9 cellular contexts compared by ENCODE assay signal in genomic region chr11:63553759-63554158, GRCh38. TPM values are rescaled to one million over a fixed set of nuclear protein-coding genes. Genes with fewer than 3 reads are reported as not detected.
DNase-seq lines count a peak whose midpoint lies in the region; ATAC-seq, FAIRE-seq and TF ChIP-seq lines count a peak whose summit lies in the region.
"Had no signal": no experiment of that assay in that cellular context is flagged by ENCODE, and none has a peak within 500 bp of the region (broad histone marks: within the 10 kb centered on the region; RNA-seq: fewer than 3 reads in every experiment).

No MANE protein-coding gene starts in this region.

- H3K27ac Mint-ChIP-seq in H9: peak overlapping the region in 1 of 3 experiments; percentile 79; a peak in 1 of 7 replicates
- peak overlapping the region; percentile 99 for H3K27ac Mint-ChIP-seq in T-cell

- H4K20me1 ChIP-seq in H9 (ENCODE audit: control insufficient read depth, insufficient read depth, insufficient read length) (no peaks in the 10 kb centered on the region), H1 (replicated peaks in 1 of 2; ENCODE audit: control insufficient read depth in 1 of 2, insufficient read depth in 2 of 2, low read length in 2 of 2) (no peaks in the 10 kb centered on the region)

- H3K4me1 Mint-ChIP-seq in H9: peaks cover 36 to 41% of the 10 kb centered on the region in 2 experiments
- H3K4me1 Mint-ChIP-seq in T-cell: peaks cover 63 to 68% (median 66%) of the 10 kb centered on the region in 3 donors

- DNase-seq in GM10266 (ENCODE audit: extremely low spot score) (peak; percentile 67), H9 (peak; percentile 29), T-cell (peak in 33 of 34 experiments; percentile 33 to 83 (median 60)), H1 (ENCODE audit: low read depth in 1 of 2, low spot score in 2 of 2) (no peak), prostate gland (ENCODE audit: low spot score) (no peak), H4 (ENCODE audit: low spot score) (no peak), NCI-H2171 (lab: John Stamatoyannopoulos, UW) (no peak), NCI-H2081 (lab: John Stamatoyannopoulos, UW) (no peak)

- CTCF ChIA-PET in T-cell (lab: Charles Lee) (no interaction called here), H1 (lab: Charles Lee; ENCODE audit: partially characterized antibody) (interaction anchor here (1.2 to 1.7 kb wide), 3 partner anchors 13 to 511 kb away, joined by 3 to 6 read pairs (median 4); no protein-coding TSS in a partner anchor)

- H3K27me3 ChIP-seq in H9 (ENCODE audit: insufficient read depth, low read length) (no peaks in the 10 kb centered on the region), H1 (replicated peaks in 1 of 4; ENCODE audit: control insufficient read depth in 3 of 4, extremely low read depth in 1 of 4, insufficient read depth in 3 of 4, low read length in 3 of 4) (no peaks in the 10 kb centered on the region), prostate gland (replicated peaks; ENCODE audit: insufficient read depth) (no peaks in the 10 kb centered on the region)

- H3K79me1 ChIP-seq in H9 (ENCODE audit: insufficient read depth, low read depth, low read length, poor library complexity, severe bottlenecking) (no peaks in the 10 kb centered on the region), H1 (ENCODE audit: low read depth, low read length) (no peaks in the 10 kb centered on the region)

- no peak overlapping the region for H3K18ac ChIP-seq in H9 (ENCODE audit: insufficient read length, low read depth, low read length)
- H3K18ac ChIP-seq in H1 (ENCODE audit: extremely low read depth, low read length): 0 out of 2 replicates have a peak overlapping the region, but pooled peaks have one; percentile 13

- H3K36me3 ChIP-seq in H1 (ENCODE audit: control insufficient read depth in 2 of 4, insufficient read depth in 4 of 4, low read length in 3 of 4) (no peaks in the 10 kb centered on the region), prostate gland (no peaks in the 10 kb centered on the region)

- no peak overlapping the region for H2BK15ac ChIP-seq in H9 (ENCODE audit: low read depth, low read length)
- no peak overlapping the region for H2BK15ac ChIP-seq in H1 (ENCODE audit: low read length)

- no peak overlapping the region for H2AFZ ChIP-seq in H9 (ENCODE audit: low read length)
- no peak overlapping the region for H2AFZ ChIP-seq in H1 (ENCODE audit: low read length)

- POLR2A ChIA-PET in T-cell (lab: Charles Lee): interaction anchor here in 1 of 2 donors (0.9 to 1.0 kb wide), 2 partner anchors 17 to 22 kb away, joined by 3 to 4 read pairs; partner anchors contain the start of gene PLAAT4
- POLR2A ChIA-PET in H1 (lab: Charles Lee; ENCODE audit: partially characterized antibody): interaction anchor here (0.6 to 3.5 kb wide), 6 partner anchors 9 to 277 kb away, joined by 3 to 12 read pairs (median 4); partner anchors contain the start of genes PLAAT2 and PLAAT4

- peak; percentile 78 to 89 (median 86) for ATAC-seq in T-cell (replicated peaks in 1 of 4)

- no peak overlapping the region for H3K4ac ChIP-seq in H9 (ENCODE audit: low read depth, low read length)
- H3K4ac ChIP-seq in H1 (replicated peaks; ENCODE audit: insufficient read length, low read depth, low read length): no peak overlapping the region

- H2BK20ac ChIP-seq in H9 (ENCODE audit: low read depth, low read length, poor library complexity, severe bottlenecking) (no peak overlapping the region), H1 (ENCODE audit: low read length) (no peak overlapping the region)

- intact Hi-C loops in prostate gland (cut with DNase I): no loop called here

- peaks cover 3 to 4% of the 10 kb centered on the region in 2 experiments; a peak in 2 of 5 replicates for H3K9me3 Mint-ChIP-seq in H9
- no peaks in the 10 kb centered on the region for H3K9me3 Mint-ChIP-seq in T-cell

- no peak for FAIRE-seq in H1 (lab: Jason Lieb, UNC)

- no peak overlapping the region for H4K8ac ChIP-seq in H9 (replicated peaks; ENCODE audit: insufficient read length, low read depth, low read length)
- H4K8ac ChIP-seq in H1 (ENCODE audit: extremely low read depth, insufficient read depth, low read length): no peak overlapping the region

- H2BK5ac ChIP-seq in H9 (ENCODE audit: insufficient read length, low read length) (no peak overlapping the region), H1 (ENCODE audit: low read depth, low read length) (no peak overlapping the region)

- H3K27ac ChIP-seq in H9 (ENCODE audit: insufficient read length, low read depth, low read length): no peak overlapping the region
- H3K27ac ChIP-seq in H1 (ENCODE audit: low read depth, low read length): no peak overlapping the region
- H3K27ac ChIP-seq in prostate gland: no peak overlapping the region

- H3K9me3 ChIP-seq in H9 (ENCODE audit: control insufficient read depth, low read depth, low read length) (no peaks in the 10 kb centered on the region), H1 (ENCODE audit: insufficient read depth in 2 of 2, low read depth in 1 of 2, low read length in 1 of 2) (no peaks in the 10 kb centered on the region; a peak in 1 of 4 replicates), prostate gland (no peaks in the 10 kb centered on the region)

- H4K91ac ChIP-seq in H9 (ENCODE audit: insufficient read length, low read depth, low read length) (no peak overlapping the region), H1 (replicated peaks; ENCODE audit: insufficient read length, low read length) (no peak overlapping the region)

- H3K4me1 ChIP-seq in H9 (ENCODE audit: insufficient read depth, low read length) (0 out of 2 replicates have a peak, but pooled peaks cover 4% of the 10 kb centered on the region), H1 (replicated peaks in 1 of 4; ENCODE audit: control insufficient read depth in 3 of 4, insufficient read depth in 4 of 4, low read length in 3 of 4) (peaks cover 0 to 6% (median 2%) of the 10 kb centered on the region in 4 experiments; a peak in 3 of 7 replicates), prostate gland (replicated peaks) (no peaks in the 10 kb centered on the region)

- H3K27me3 Mint-ChIP-seq in H9 (ENCODE audit: low read depth) (no peaks in the 10 kb centered on the region; the same call in 1 of the 2 replicates), T-cell (no peaks in the 10 kb centered on the region)

- TF ChIP-seq POLR2A in H1 (IDR thresholded peaks at IDR 0.05; ENCODE audit: control extremely low read depth in 1 of 2, low read depth in 2 of 2, low read length in 2 of 2) (no peak), prostate gland (IDR thresholded peaks at IDR 0.05) (no peak)

- peaks cover 0 to 6% (median 0%) of the 10 kb centered on the region in 3 experiments; a peak in 4 of 7 replicates for H3K36me3 Mint-ChIP-seq in H9 (ENCODE audit: insufficient read depth in 1 of 3, low read depth in 3 of 3)
- no peaks in the 10 kb centered on the region for H3K36me3 Mint-ChIP-seq in T-cell

- H2AK5ac ChIP-seq in H9 (ENCODE audit: insufficient read length, low read length) (no peak overlapping the region), H1 (ENCODE audit: low read depth, low read length) (no peak overlapping the region)

- H3K56ac ChIP-seq in H9 (ENCODE audit: insufficient read length, low read depth, low read length) (no peak overlapping the region), H1 (replicated peaks; ENCODE audit: insufficient read length, low read depth, low read length) (no peak overlapping the region)

- no peak overlapping the region for H3K4me3 ChIP-seq in H1 (ENCODE audit: extremely low read depth in 1 of 4, insufficient read depth in 2 of 4, low read depth in 3 of 4, low read length in 4 of 4)
- no peak overlapping the region for H3K4me3 ChIP-seq in prostate gland

- H4K5ac ChIP-seq in H9 (ENCODE audit: insufficient read length, low read depth, low read length) (no peak overlapping the region), H1 (ENCODE audit: insufficient read length, low read depth, low read length) (no peak overlapping the region)

- H2BK12ac ChIP-seq in H9 (ENCODE audit: insufficient read length, low read depth, low read length) (no peak overlapping the region), H1 (ENCODE audit: low read depth, low read length) (no peak overlapping the region)

- H3K79me2 ChIP-seq in H9 (ENCODE audit: insufficient read depth, low read length) (no peaks in the 10 kb centered on the region), H1 (ENCODE audit: control insufficient read depth in 1 of 2, insufficient read depth in 2 of 2, low read length in 2 of 2) (no peaks in the 10 kb centered on the region)

- no peak overlapping the region for H3T11ph ChIP-seq in H9 (ENCODE audit: low read length)

- H3K23ac ChIP-seq in H9 (ENCODE audit: insufficient read length, low read depth, low read length) (no peak overlapping the region), H1 (ENCODE audit: insufficient read length) (no peak overlapping the region)

- H3K9ac ChIP-seq in H9 (ENCODE audit: extremely low read depth, insufficient read length, low read length) (no peak overlapping the region), H1 (replicated peaks in 1 of 4; ENCODE audit: extremely low read depth in 1 of 4, low read depth in 3 of 4, low read length in 3 of 4) (no peak overlapping the region)

- H3K4me2 ChIP-seq in H9 (ENCODE audit: insufficient read depth, insufficient read length, low read length) (no peak overlapping the region), H1 (ENCODE audit: insufficient read depth in 1 of 2, low read depth in 2 of 2, low read length in 2 of 2) (no peak overlapping the region)

- H3K14ac ChIP-seq in H9 (ENCODE audit: insufficient read depth, low read length) (no peak overlapping the region), H1 (ENCODE audit: insufficient read length) (no peak overlapping the region)

- no peak for TF ChIP-seq EP300 in H1 (IDR thresholded peaks at IDR 0.05; ENCODE audit: borderline replicate concordance in 1 of 2, low read depth in 2 of 2, low read length in 2 of 2)

- H3K23me2 ChIP-seq in H9 (ENCODE audit: insufficient read length, low read depth, low read length, poor library complexity, severe bottlenecking): no peaks in the 10 kb centered on the region
- H3K23me2 ChIP-seq in H1 (ENCODE audit: low read depth, low read length): no peaks in the 10 kb centered on the region

- no CpG with 5 or more reads among the region's 8 CpGs for WGBS in H9 (ENCODE audit: extremely low coverage, insufficient read length, low lambda C conversion rate)
- 92% methylated on average over 8 of the region's 8 CpGs; no CpG with 5 or more reads in 1 of the 2 experiments for WGBS in H1 (ENCODE audit: extremely low coverage in 1 of 2, insufficient coverage in 1 of 2, insufficient read length in 1 of 2, insufficient replicate concordance in 2 of 2, low coverage in 1 of 2, low lambda C conversion rate in 2 of 2, missing lambda C conversion rate in 1 of 2), 2 experiments
- 82% methylated on average over 8 of the region's 8 CpGs for WGBS in prostate gland

- no peak overlapping the region for H3K4me3 Mint-ChIP-seq in H9
- peak overlapping the region; percentile 74 to 81 (median 81) for H3K4me3 Mint-ChIP-seq in T-cell

- TF ChIP-seq CTCF in GM10266 (IDR thresholded peaks at IDR 0.05; ENCODE audit: control insufficient read depth, insufficient read depth, low read depth, missing control alignments) (no peak), H9 (conservative IDR thresholded peaks at IDR 0.05) (no peak), H1 (IDR thresholded peaks at IDR 0.05; ENCODE audit: control extremely low read depth in 1 of 3, insufficient read depth in 1 of 3, low read depth in 1 of 3, low read length in 3 of 3) (no peak), prostate gland (IDR thresholded peaks at IDR 0.05) (no peak)

- no peak for TF ChIP-seq RAD21 in H1 (IDR thresholded peaks at IDR 0.05 in 1 of 2, conservative IDR thresholded peaks at IDR 0.05 in 1 of 2; ENCODE audit: low read depth in 2 of 2, low read length in 2 of 2)

- H2BK120ac ChIP-seq in H9 (ENCODE audit: low read depth, low read length, poor library complexity, severe bottlenecking) (no peak overlapping the region), H1 (replicated peaks; ENCODE audit: low read depth, low read length) (no peak overlapping the region)

RNA-seq across cellular contexts. Expression of gene PLAAT2, which starts 9.4 kb away (rescaled TPM):
- 0.31 and 0.52 TPM in 2 replicates for total RNA-seq in H9 (2021)
- total RNA-seq in T-cell: under 1 TPM in 2 of 5 donors, not detected in 3; 0.51 to 0.53 TPM
- total RNA-seq in H1 (2021; fragmentation: NEBNext Ultra II Directional; extraction: Animal tissue kit (Norgen Biotek cat#: 25700)): 0.61 TPM in 1 of 2 replicates, not detected in the other
- 0.39 and 0.42 TPM in 2 replicates for polyA plus RNA-seq in H1 (2011; rRNA removed)
- polyA plus RNA-seq in H1 (2011; cell fraction: cytosol; rRNA removed): 0.36 TPM
- polyA plus RNA-seq in H1 (2011; cell fraction: nucleus; rRNA removed): 0.64 TPM
- 0.28 to 0.50 TPM in 2 of 4 replicates, not detected in the others for polyA plus RNA-seq in H1 (2012, experiment 1 of 2)
- polyA plus RNA-seq in H1 (2012, experiment 2 of 2): not detected
- 0.10 TPM for polyA plus RNA-seq in H1 (2013, experiment 1 of 2)
- 0.26 TPM for polyA plus RNA-seq in H1 (2013, experiment 2 of 2)
- polyA minus RNA-seq in H1 (2011; rRNA and poly(A)+ RNA removed): not detected in 2 replicates
- not detected for polyA minus RNA-seq in H1 (2011; cell fraction: cytosol; rRNA and poly(A)+ RNA removed)
- polyA minus RNA-seq in H1 (2011; cell fraction: nucleus; rRNA and poly(A)+ RNA removed): not detected
- total RNA-seq in prostate gland: 1 to 10 TPM in 1 of 2 donors, not detected in 1; 2.6 TPM
- not detected in 2 replicates for total RNA-seq in H4 (2014; rRNA removed; shearing (Covaris generic))
- total RNA-seq: renal cortical epithelial cell had no signal

RNA-seq across cellular contexts. Expression of gene PLAAT4, which starts 17.2 kb away (rescaled TPM):
- total RNA-seq in H9 (2021): 3.1 and 3.5 TPM in 2 replicates
- 100 to 1,000 TPM in 4 of 5 donors, 10 to 100 TPM in 1; 90.2 to 144 (median 126) TPM for total RNA-seq in T-cell
- 2.6 and 2.8 TPM in 2 replicates for total RNA-seq in H1 (2021; fragmentation: NEBNext Ultra II Directional; extraction: Animal tissue kit (Norgen Biotek cat#: 25700))
- 3.9 and 4.1 TPM in 2 replicates for polyA plus RNA-seq in H1 (2011; rRNA removed)
- 5.8 TPM for polyA plus RNA-seq in H1 (2011; cell fraction: cytosol; rRNA removed)
- 5.1 TPM for polyA plus RNA-seq in H1 (2011; cell fraction: nucleus; rRNA removed)
- 2.6 to 3.9 TPM (median 3.2 TPM) in 4 replicates for polyA plus RNA-seq in H1 (2012, experiment 1 of 2)
- 1.5 TPM for polyA plus RNA-seq in H1 (2012, experiment 2 of 2)
- polyA plus RNA-seq in H1 (2013, experiment 1 of 2): 1.1 TPM
- 1.7 TPM for polyA plus RNA-seq in H1 (2013, experiment 2 of 2)
- polyA minus RNA-seq in H1 (2011; rRNA and poly(A)+ RNA removed): 1.00 and 1.6 TPM in 2 replicates
- 2.1 TPM for polyA minus RNA-seq in H1 (2011; cell fraction: cytosol; rRNA and poly(A)+ RNA removed)
- polyA minus RNA-seq in H1 (2011; cell fraction: nucleus; rRNA and poly(A)+ RNA removed): 2.8 TPM
- 10 to 100 TPM; 47.6 to 50.8 TPM for total RNA-seq in prostate gland
- 49.3 and 72.0 TPM in 2 replicates for total RNA-seq in H4 (2014; rRNA removed; shearing (Covaris generic))

RNA-seq across cellular contexts. Expression of gene LGALS12, which starts 47.9 kb away (rescaled TPM):
- 1.9 and 2.0 TPM in 2 replicates for total RNA-seq in H9 (2021)
- total RNA-seq in T-cell: not detected
- 1.3 and 1.6 TPM in 2 replicates for total RNA-seq in H1 (2021; fragmentation: NEBNext Ultra II Directional; extraction: Animal tissue kit (Norgen Biotek cat#: 25700))
- 2.9 and 3.2 TPM in 2 replicates for polyA plus RNA-seq in H1 (2011; rRNA removed)
- 2.7 TPM for polyA plus RNA-seq in H1 (2011; cell fraction: cytosol; rRNA removed)
- polyA plus RNA-seq in H1 (2011; cell fraction: nucleus; rRNA removed): 3.4 TPM
- polyA plus RNA-seq in H1 (2012, experiment 1 of 2): 1.1 to 1.9 TPM (median 1.6 TPM) in 4 replicates
- polyA plus RNA-seq in H1 (2012, experiment 2 of 2): 1.1 TPM
- polyA plus RNA-seq in H1 (2013, experiment 1 of 2): 0.83 TPM
- polyA plus RNA-seq in H1 (2013, experiment 2 of 2): 0.90 TPM
- 3.0 and 3.5 TPM in 2 replicates for polyA minus RNA-seq in H1 (2011; rRNA and poly(A)+ RNA removed)
- polyA minus RNA-seq in H1 (2011; cell fraction: cytosol; rRNA and poly(A)+ RNA removed): not detected
- polyA minus RNA-seq in H1 (2011; cell fraction: nucleus; rRNA and poly(A)+ RNA removed): 1.7 TPM
- total RNA-seq in prostate gland: not detected
- 0.80 and 1.4 TPM in 2 replicates for total RNA-seq in H4 (2014; rRNA removed; shearing (Covaris generic))
- total RNA-seq: renal cortical epithelial cell had no signal

Comparison
In these comparisons a context has a peak if more than half of its experiments do, and no peak if none do; other contexts are left out.
1. DNase-seq: peak in GM10266 (single experiment), H9 (single experiment) and T-cell (33 of 34); none in H1 (0 of 2), prostate gland (single experiment), H4 (single experiment), NCI-H2171 (single experiment) and NCI-H2081 (0 of 2).
2. H3K4me3 Mint-ChIP-seq: peak in T-cell (3 of 3); none in H9 (0 of 2).
3. RNA of gene PLAAT4, which starts 17.2 kb away (total RNA-seq): 90.2 to 144 TPM in T-cell, 49.3 to 72.0 TPM in H4 and 47.6 to 50.8 TPM in prostate gland; 3.1 to 3.5 TPM in H9 and 2.6 to 2.8 TPM in H1; every median in the first group is over 10 times any median in the second.